In the genomic region with DNA sequence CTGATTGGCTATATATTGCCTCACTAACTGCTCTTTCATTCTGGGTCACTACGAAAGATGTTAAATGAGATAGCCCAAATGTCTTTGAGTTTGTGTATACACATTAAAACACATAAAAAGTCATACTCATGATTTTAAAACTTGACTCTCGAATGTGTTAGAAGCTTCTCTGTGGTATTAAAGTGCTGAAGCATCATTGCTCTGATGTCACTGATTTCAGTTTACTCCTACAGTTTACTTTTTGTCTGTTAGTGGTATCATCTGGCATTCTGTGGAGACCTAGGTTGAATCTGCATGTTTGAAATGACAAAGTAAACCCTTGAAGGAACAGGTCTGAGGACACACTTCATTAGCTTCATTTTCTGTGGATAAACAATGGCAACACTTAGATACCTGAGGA, we compare ENCODE assay signal across 1 cellular context.
TF ChIP-seq lines count a peak whose summit lies in the region.

No MANE protein-coding gene starts in this region.

TF ChIP-seq in IMR-90, 13 proteins besides CTCF, POLR2A, EP300 and RAD21:
- TF ChIP-seq CEBPB (IDR thresholded peaks at IDR 0.05; ENCODE audit: low read depth, low read length) (no peak), NFE2L2 (IDR thresholded peaks at IDR 0.05; ENCODE audit: low read depth, low read length) (no peak), BHLHE40 (IDR thresholded peaks at IDR 0.05; ENCODE audit: low read depth, low read length) (no peak), SMC3 (IDR thresholded peaks at IDR 0.05; ENCODE audit: low read depth, low read length) (no peak), CHD1 (IDR thresholded peaks at IDR 0.05; ENCODE audit: low read depth, low read length) (no peak), ELK1 (IDR thresholded peaks at IDR 0.05; ENCODE audit: borderline replicate concordance, low read depth, low read length) (no peak), MXI1 (IDR thresholded peaks at IDR 0.05; ENCODE audit: borderline replicate concordance, low read depth, low read length) (no peak), RCOR1 (IDR thresholded peaks at IDR 0.05; ENCODE audit: insufficient replicate concordance, low read length) (no peak), MAZ (IDR thresholded peaks at IDR 0.05; ENCODE audit: borderline replicate concordance, low read depth, low read length) (no peak), FOS (IDR thresholded peaks at IDR 0.05; ENCODE audit: low read depth, low read length) (no peak), MAFK (IDR thresholded peaks at IDR 0.05; ENCODE audit: low read depth, low read length) (no peak), RFX5 (IDR thresholded peaks at IDR 0.05; ENCODE audit: low read depth, low read length) (no peak)
- TF ChIP-seq, protein P1, sequence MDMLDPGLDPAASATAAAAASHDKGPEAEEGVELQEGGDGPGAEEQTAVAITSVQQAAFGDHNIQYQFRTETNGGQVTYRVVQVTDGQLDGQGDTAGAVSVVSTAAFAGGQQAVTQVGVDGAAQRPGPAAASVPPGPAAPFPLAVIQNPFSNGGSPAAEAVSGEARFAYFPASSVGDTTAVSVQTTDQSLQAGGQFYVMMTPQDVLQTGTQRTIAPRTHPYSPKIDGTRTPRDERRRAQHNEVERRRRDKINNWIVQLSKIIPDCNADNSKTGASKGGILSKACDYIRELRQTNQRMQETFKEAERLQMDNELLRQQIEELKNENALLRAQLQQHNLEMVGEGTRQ (IDR thresholded peaks at IDR 0.05; ENCODE audit: low read depth, low read length) = no peak
